Comparison of ENCODE assay signal across 18 cellular contexts in the genomic region with DNA sequence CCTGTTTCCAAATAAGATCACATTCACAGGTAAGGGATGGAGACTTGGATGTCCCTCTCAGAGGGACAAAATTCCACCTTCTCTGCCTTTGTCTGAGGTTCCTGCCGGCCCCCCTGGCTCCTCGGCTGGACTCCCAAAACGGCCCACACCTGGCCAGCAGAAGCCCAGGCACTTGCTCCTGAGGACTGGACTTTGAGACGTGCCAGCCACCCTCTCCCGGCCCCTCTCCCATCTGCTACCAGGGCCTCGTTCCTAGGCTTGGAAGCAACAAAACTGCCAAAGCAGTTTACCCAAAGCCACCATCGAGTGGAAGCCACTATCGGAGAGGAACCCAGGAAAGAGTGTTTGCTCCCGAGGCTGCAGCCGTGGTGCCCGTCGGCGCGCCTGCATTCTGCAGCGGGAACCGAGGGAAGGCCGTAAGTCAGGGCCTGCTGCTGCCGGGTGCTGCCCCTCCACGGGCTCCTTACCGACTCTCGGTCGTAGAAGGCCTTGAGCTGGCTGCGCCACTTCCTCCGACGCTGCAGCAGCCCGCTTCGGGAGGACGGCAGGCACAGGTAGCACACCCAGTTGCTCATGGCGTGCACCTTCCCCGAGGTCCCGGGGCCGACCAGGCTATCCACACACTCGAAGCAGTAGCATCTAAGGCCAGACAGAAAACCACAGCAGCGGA. TPM values are rescaled to one million over a fixed set of nuclear protein-coding genes. Genes with fewer than 3 reads are reported as not detected.
A peak's percentile ranks its signal among the peaks of the same experiment; 100 is the strongest.
DNase-seq lines count a peak whose midpoint lies in the region; ATAC-seq and TF ChIP-seq lines count a peak whose summit lies in the region.
"Had no signal": no experiment of that assay in that cellular context is flagged by ENCODE, and none has a peak within 500 bp of the region (broad histone marks: within the 10 kb centered on the region; RNA-seq: fewer than 3 reads in every experiment).

No MANE protein-coding gene starts in this region.

- DNase-seq in GM23338 (ENCODE audit: low spot score) (no peak), endodermal cell (peak; percentile 41), osteoblast (ENCODE audit: insufficient read length, low spot score, missing footprints) (peak; percentile 22), CD1c-positive myeloid dendritic cell (ENCODE audit: extremely low spot score) (no peak)
- DNase-seq: C1 segment of cervical spinal cord, GF-D8, NCI-H1436, NCI-H2081, NCI-H510A, NCI-H82, PC-3 had no signal

- H3K4me3 Mint-ChIP-seq in GM23338 (no peak overlapping the region), endodermal cell (no peak overlapping the region)

- H3K36me3 ChIP-seq in GM23338 (ENCODE audit: insufficient read depth) (no peaks in the 10 kb centered on the region), endodermal cell (ENCODE audit: control insufficient read depth, insufficient read depth, low read length) (no peaks in the 10 kb centered on the region), osteoblast (ENCODE audit: insufficient read depth, low read length) (no peaks in the 10 kb centered on the region)
- H3K36me3 ChIP-seq: SJSA1 had no signal

- no peak overlapping the region for H3K4me2 ChIP-seq in GM23338
- no peak overlapping the region for H3K4me2 ChIP-seq in osteoblast (ENCODE audit: insufficient read depth, low read length)
- H3K4me2 ChIP-seq: A549, KMS-11 had no signal

- H3K9me3 ChIP-seq in endodermal cell (ENCODE audit: control insufficient read depth, low read length), result no peaks in the 10 kb centered on the region
- H3K9me3 ChIP-seq in osteoblast (ENCODE audit: low read depth, low read length), result no peaks in the 10 kb centered on the region
- H3K9me3 ChIP-seq: A549, SJSA1 had no signal

- H3K79me2 ChIP-seq in GM23338 (replicated peaks; ENCODE audit: insufficient read depth) (no peaks in the 10 kb centered on the region), osteoblast (ENCODE audit: insufficient read depth, low read length) (no peaks in the 10 kb centered on the region)

- no peaks in the 10 kb centered on the region for H3K9me3 Mint-ChIP-seq in GM23338
- no peaks in the 10 kb centered on the region for H3K9me3 Mint-ChIP-seq in endodermal cell

- H3K27me3 Mint-ChIP-seq in GM23338 (ENCODE audit: insufficient read depth, low read depth, poor library complexity) (peaks cover 6% of the 10 kb centered on the region), endodermal cell (ENCODE audit: insufficient read depth) (no peaks in the 10 kb centered on the region)

- H3K4me3 ChIP-seq in GM23338 (no peak overlapping the region), endodermal cell (ENCODE audit: low read length) (no peak overlapping the region), osteoblast (ENCODE audit: insufficient read depth, low read length) (no peak overlapping the region)
- H3K4me3 ChIP-seq: A549, SJSA1 had no signal

- no peaks in the 10 kb centered on the region for H3K4me1 Mint-ChIP-seq in GM23338
- peaks cover 2% of the 10 kb centered on the region for H3K4me1 Mint-ChIP-seq in endodermal cell

- TF ChIP-seq CTCF in GM23338 (conservative IDR thresholded peaks at IDR 0.05; ENCODE audit: low read depth in 2 of 2) (no peak), endodermal cell (conservative IDR thresholded peaks at IDR 0.05) (no peak), osteoblast (IDR thresholded peaks at IDR 0.05; ENCODE audit: extremely low read depth, low read depth, low read length) (no peak)

- H3K27me3 ChIP-seq in GM23338 (ENCODE audit: insufficient read depth) (no peaks in the 10 kb centered on the region), endodermal cell (ENCODE audit: control insufficient read depth, insufficient read depth, low read length, poor library complexity, severe bottlenecking) (no peaks in the 10 kb centered on the region), osteoblast (ENCODE audit: insufficient read depth, low read length) (peaks cover 2% of the 10 kb centered on the region)
- H3K27me3 ChIP-seq: SJSA1 had no signal

- no peaks in the 10 kb centered on the region for H3K9me2 ChIP-seq in GM23338 (ENCODE audit: insufficient read depth)

- H3K4me1 ChIP-seq in GM23338 (ENCODE audit: insufficient read depth) (no peaks in the 10 kb centered on the region), endodermal cell (ENCODE audit: control insufficient read depth, insufficient read depth, low read length) (peaks cover 1% of the 10 kb centered on the region), osteoblast (ENCODE audit: insufficient read depth, low read length) (no peaks in the 10 kb centered on the region)
- H3K4me1 ChIP-seq: A549 had no signal

- H2AFZ ChIP-seq in GM23338 (0 out of 2 replicates have a peak overlapping the region, but pooled peaks have one; percentile 69), osteoblast (ENCODE audit: low read length) (no peak overlapping the region)

- no peaks in the 10 kb centered on the region for H3F3A ChIP-seq in GM23338 (replicated peaks; ENCODE audit: low read depth)

- ATAC-seq in GM23338 (no peak), GM21786 (IDR thresholded peaks at IDR 0.05; ENCODE audit: unreplicated experiment) (no peak), HG02588 (IDR thresholded peaks at IDR 0.05; ENCODE audit: unreplicated experiment) (no peak)
- ATAC-seq: A549, PC-3 had no signal

- H3K27ac Mint-ChIP-seq in GM23338 (no peak overlapping the region), endodermal cell (no peak overlapping the region)

- no peak overlapping the region for H3K9ac ChIP-seq in endodermal cell (ENCODE audit: extremely low read depth, low read length, poor library complexity, severe bottlenecking)
- H3K9ac ChIP-seq: KMS-11 had no signal

- H3K27ac ChIP-seq in GM23338 (ENCODE audit: low read depth), result no peak overlapping the region
- H3K27ac ChIP-seq in endodermal cell (ENCODE audit: low read depth, low read length), result no peak overlapping the region
- H3K27ac ChIP-seq in osteoblast (ENCODE audit: low read depth, low read length), result no peak overlapping the region
- H3K27ac ChIP-seq: A549, KMS-11, SJSA1 had no signal

- no peaks in the 10 kb centered on the region for H4K20me1 ChIP-seq in GM23338 (replicated peaks; ENCODE audit: insufficient read depth)
- H4K20me1 ChIP-seq in osteoblast (ENCODE audit: insufficient read depth, low read length), result no peaks in the 10 kb centered on the region

- WGBS in endodermal cell (ENCODE audit: insufficient coverage in 1 of 2, insufficient read length in 1 of 2), 2 experiments, result 94 to 96% methylated on average over 33 to 34 of the region's 34 CpGs

- H3K36me3 Mint-ChIP-seq in GM23338 (ENCODE audit: low read depth), result no peaks in the 10 kb centered on the region
- H3K36me3 Mint-ChIP-seq in endodermal cell (ENCODE audit: low read depth), result no peaks in the 10 kb centered on the region

TF ChIP-seq in GM23338, 12 proteins besides CTCF, POLR2A, EP300 and RAD21 (continues in another document):
- TF ChIP-seq JUNB (IDR thresholded peaks at IDR 0.05; ENCODE audit: unreplicated experiment) (no peak), ETS1 (IDR thresholded peaks at IDR 0.05) (no peak), NANOG (IDR thresholded peaks at IDR 0.05; ENCODE audit: borderline replicate concordance) (no peak), ZNF114 (CRISPR knock-in tag; IDR thresholded peaks at IDR 0.05) (no peak), STAT1 (IDR thresholded peaks at IDR 0.05; ENCODE audit: unreplicated experiment) (no peak), EZH2phosphoT487 (IDR thresholded peaks at IDR 0.05; ENCODE audit: unreplicated experiment) (no peak), ZNF331 (CRISPR knock-in tag; IDR thresholded peaks at IDR 0.05; ENCODE audit: low read depth) (no peak), EZH2 (IDR thresholded peaks at IDR 0.05; ENCODE audit: low read depth, unreplicated experiment) (no peak)

RNA-seq across cellular contexts. Expression of gene DNMT3L, which starts 3.5 kb away (rescaled TPM):
- not detected in 2 replicates for total RNA-seq in GM23338 (2014; rRNA removed; shearing (Covaris generic))
- polyA plus RNA-seq in GM23338 (2016; fragmentation: Nextera tagmentation; extraction: Ambion mirVana), result 0.26 and 0.27 TPM in 2 replicates
- total RNA-seq in endodermal cell (1 to 10 TPM in 1 of 2 donors, not detected in 1; 1.3 TPM), osteoblast (not detected in 2 replicates)
- 0.53 TPM for polyA plus RNA-seq in endodermal cell (2013, experiment 1 of 2)
- not detected for polyA plus RNA-seq in endodermal cell (2013, experiment 2 of 2)
- total RNA-seq: Daoy, M059J, PC-3, SJSA1 had no signal
- polyA plus RNA-seq: A549 had no signal

RNA-seq across cellular contexts. Expression of gene ICOSLG, which starts 17.4 kb away (rescaled TPM):
- 2.2 and 4.6 TPM in 2 replicates for total RNA-seq in GM23338 (2014; rRNA removed; shearing (Covaris generic))
- 1.3 and 1.6 TPM in 2 replicates for polyA plus RNA-seq in GM23338 (2016; fragmentation: Nextera tagmentation; extraction: Ambion mirVana)
- total RNA-seq in endodermal cell (1 to 10 TPM; 5.3 to 5.8 TPM), osteoblast (0.29 TPM in 1 of 2 replicates, not detected in the other)
- 1.9 TPM for polyA plus RNA-seq in endodermal cell (2013, experiment 1 of 2)
- 1.1 TPM for polyA plus RNA-seq in endodermal cell (2013, experiment 2 of 2)

RNA-seq across cellular contexts. Expression of gene AIRE, which starts 27.5 kb away (rescaled TPM):
- total RNA-seq in GM23338 (2014; rRNA removed; shearing (Covaris generic)), result 0.10 TPM in 1 of 2 replicates, not detected in the other
- polyA plus RNA-seq in GM23338 (2016; fragmentation: Nextera tagmentation; extraction: Ambion mirVana), result not detected in 2 replicates
- total RNA-seq in endodermal cell (1 to 10 TPM; 1.2 to 2.7 TPM), osteoblast (not detected in 2 replicates)
- 0.57 TPM for polyA plus RNA-seq in endodermal cell (2013, experiment 1 of 2)
- polyA plus RNA-seq in endodermal cell (2013, experiment 2 of 2), result 0.46 TPM
- total RNA-seq: Daoy, M059J, PC-3, SJSA1 had no signal
- polyA plus RNA-seq: A549 had no signal

RNA-seq across cellular contexts. Expression of gene PFKL, which starts 41.7 kb away (rescaled TPM):
- total RNA-seq in GM23338 (2014; rRNA removed; shearing (Covaris generic)), result 92.3 and 106 TPM in 2 replicates
- 39.9 and 40.3 TPM in 2 replicates for polyA plus RNA-seq in GM23338 (2016; fragmentation: Nextera tagmentation; extraction: Ambion mirVana)
- 100 to 1,000 TPM; 195 to 198 TPM for total RNA-seq in endodermal cell
- polyA plus RNA-seq in endodermal cell (2013, experiment 1 of 2), result 97.2 TPM
- polyA plus RNA-seq in endodermal cell (2013, experiment 2 of 2), result 95.3 TPM
- 93.1 and 114 TPM in 2 replicates for total RNA-seq in osteoblast

Comparison
In these comparisons a context has a peak if more than half of its experiments do, and no peak if none do; other contexts are left out.
1. DNase-seq: peak in endodermal cell (single experiment) and osteoblast (single experiment); none in GM23338 (single experiment) and CD1c-positive myeloid dendritic cell (single experiment).